In the genomic region with DNA sequence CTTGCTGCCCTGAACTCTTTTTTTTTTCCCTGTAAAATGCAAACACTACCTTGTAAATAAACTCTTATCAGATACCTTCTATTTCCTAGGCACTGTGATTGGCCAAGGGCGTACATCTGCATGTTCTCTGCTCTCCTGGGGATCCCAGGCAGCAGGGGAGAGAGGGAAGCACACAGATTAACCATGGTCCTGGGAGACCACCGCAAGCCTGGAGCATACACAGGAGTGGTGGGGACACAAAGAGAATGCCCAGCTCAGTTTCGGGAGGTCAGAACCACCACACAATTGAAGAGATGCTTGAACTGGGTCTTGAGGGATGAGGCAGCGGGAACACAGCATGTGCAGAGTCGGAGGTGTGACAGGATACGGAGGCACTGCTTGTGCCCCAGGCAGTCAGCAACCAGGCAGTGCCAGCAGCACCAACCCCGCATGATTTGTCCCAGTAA, we compare ENCODE assay signal across 18 cellular contexts. TPM values are rescaled to one million over a fixed set of nuclear protein-coding genes. Genes with fewer than 3 reads are reported as not detected.
"Had no signal": no experiment of that assay in that cellular context is flagged by ENCODE, and none has a peak within 500 bp of the region (broad histone marks: within the 10 kb centered on the region; RNA-seq: fewer than 3 reads in every experiment).

No MANE protein-coding gene starts in this region.

- DNase-seq: activated CD8-positive, alpha-beta memory T cell treated with anti-CD3 and anti-CD28 coated beads for 24 hours; activated CD8-positive, alpha-beta memory T cell treated with anti-CD3 and anti-CD28 coated beads, Interleukin-2, amount 50 U/mL, for 48 hours; activated effector memory CD4-positive, alpha-beta T cell treated with Interleukin-2 at 50 U/mL for 16 hours; activated naive CD4-positive, alpha-beta T cell treated with anti-CD3 and anti-CD28 coated beads, Interleukin-2, amount 50 U/mL, for 16 hours; activated T-cell treated with anti-CD3 and anti-CD28 coated beads, Interleukin-2, amount 50 U/mL, for 48 hours; aorta; brain microvascular endothelial cell; immature natural killer cell; naive thymus-derived CD4-positive, alpha-beta T cell; spleen; stimulated activated CD4-positive, alpha-beta T cell treated with anti-CD3 and anti-CD28 coated beads, Interleukin-4, amount 100 ng/mL, for 4 hours; T1000; thyroid gland had no signal

- H3K4me1 ChIP-seq: parathyroid adenoma had no signal

- H3K9me3 ChIP-seq: gastroesophageal sphincter, spleen, thyroid gland had no signal

- H3K36me3 Mint-ChIP-seq: immature natural killer cell; memory B cell; naive thymus-derived CD4-positive, alpha-beta T cell; stimulated activated memory B cell treated with anti-CD40 and anti-IgM and Interleukin-4, amounts not matched to agents 10 μg/mL and 1 μg/mL and 100 μg/mL, for 72 hours had no signal

- H3K4me3 Mint-ChIP-seq: immature natural killer cell; memory B cell; naive thymus-derived CD4-positive, alpha-beta T cell; stimulated activated memory B cell treated with anti-CD40 and anti-IgM and Interleukin-4, amounts not matched to agents 10 μg/mL and 1 μg/mL and 100 μg/mL, for 72 hours had no signal

- H3K27ac Mint-ChIP-seq: immature natural killer cell; memory B cell; naive thymus-derived CD4-positive, alpha-beta T cell; stimulated activated memory B cell treated with anti-CD40 and anti-IgM and Interleukin-4, amounts not matched to agents 10 μg/mL and 1 μg/mL and 100 μg/mL, for 72 hours had no signal

- H3K4me3 ChIP-seq: coronary artery, gastroesophageal sphincter, spleen, thyroid gland had no signal

- H3K4me1 Mint-ChIP-seq: immature natural killer cell; memory B cell; naive thymus-derived CD4-positive, alpha-beta T cell had no signal

- H3K36me3 ChIP-seq: brain microvascular endothelial cell, gastroesophageal sphincter, spleen, thyroid gland had no signal

- H3K27me3 ChIP-seq: thyroid gland had no signal

- H3K27ac ChIP-seq: brain microvascular endothelial cell, coronary artery, gastroesophageal sphincter, parathyroid adenoma, spleen, thyroid gland had no signal

RNA-seq across cellular contexts. Expression of gene GREB1, which starts 2.1 kb away (rescaled TPM):
- polyA plus RNA-seq: naive thymus-derived CD4-positive, alpha-beta T cell had no signal
